ENCODE assay signal across 8 cellular contexts in genomic region chr7:27151341-27151944, GRCh38. TPM values are rescaled to one million over a fixed set of nuclear protein-coding genes. Genes with fewer than 3 reads are reported as not detected.
DNase-seq lines count a peak whose midpoint lies in the region; ATAC-seq and TF ChIP-seq lines count a peak whose summit lies in the region.

No MANE protein-coding gene starts in this region.

- no peak overlapping the region for H4K8ac ChIP-seq in neuronal stem cell (ENCODE audit: low read depth, low read length)

- POLR2A ChIA-PET in CD4-positive, alpha-beta T cell (lab: Charles Lee) = interaction anchor here (1.5 kb wide), 1 partner anchor 10 kb away, joined by 5 read pairs; no protein-coding TSS in a partner anchor

- no peaks in the 10 kb centered on the region for H3K36me3 ChIP-seq in neuronal stem cell (replicated peaks in 1 of 2; ENCODE audit: control insufficient read depth in 2 of 2, insufficient read depth in 2 of 2, low read length in 2 of 2)

- WGBS in neuronal stem cell (ENCODE audit: extremely low coverage in 2 of 2, insufficient read length in 2 of 2, insufficient replicate concordance in 1 of 2), 2 donors = 100% methylated on average over 1 of the region's 27 CpGs; no CpG with 5 or more reads in 1 of the 2 donors

- H3K27ac Mint-ChIP-seq in CD4-positive, alpha-beta T cell = peak overlapping the region; percentile 24

- H3K36me3 Mint-ChIP-seq in CD4-positive, alpha-beta T cell (ENCODE audit: low read depth) = no peaks in the 10 kb centered on the region

- peak overlapping the region; percentile 44 for H3K18ac ChIP-seq in neuronal stem cell (ENCODE audit: low read length)

- no peak overlapping the region for H2AK5ac ChIP-seq in neuronal stem cell (ENCODE audit: low read depth, low read length)

- peak overlapping the region; percentile 37 for H3K23ac ChIP-seq in neuronal stem cell (ENCODE audit: low read depth, low read length, poor library complexity)

- DNase-seq in CD4-positive, alpha-beta T cell = no peak
- DNase-seq in M059J (ENCODE audit: low read depth) = peak; percentile 18
- peak; percentile 23 for DNase-seq in ecto neural progenitor cell (ENCODE audit: low spot score)
- no peak for DNase-seq in neuronal stem cell (ENCODE audit: low spot score)
- DNase-seq in SKM-1 (lab: John Stamatoyannopoulos, UW; ENCODE audit: unreplicated experiment) = no peak
- no peak for DNase-seq in stimulated activated CD4-positive, alpha-beta T cell treated with anti-CD3 and anti-CD28 coated beads, Interleukin-15, amount 100 ng/mL, for 24 hours

- H3K4ac ChIP-seq in neuronal stem cell (ENCODE audit: low read length) = no peak overlapping the region

- H2BK5ac ChIP-seq in neuronal stem cell (ENCODE audit: low read length) = no peak overlapping the region

- intact Hi-C loops in CD4-positive, alpha-beta T cell (cut with DNase I, micrococcal nuclease) = loop anchor here (2.0 to 5.0 kb wide), 3 partner anchors 17 to 46 kb away; partner anchors contain the start of gene HOXA11 (in 1 of the 2)

- no peaks in the 10 kb centered on the region for H3K4me1 ChIP-seq in neuronal stem cell (ENCODE audit: control insufficient read depth in 2 of 2, insufficient read depth in 1 of 2, low read depth in 1 of 2, low read length in 2 of 2)

- H4K91ac ChIP-seq in neuronal stem cell (ENCODE audit: low read depth, low read length, poor library complexity) = no peak overlapping the region

- peaks cover 98% of the 10 kb centered on the region for H3K27me3 Mint-ChIP-seq in CD4-positive, alpha-beta T cell

- no peaks in the 10 kb centered on the region for H3K9me3 Mint-ChIP-seq in CD4-positive, alpha-beta T cell

- H3K14ac ChIP-seq in neuronal stem cell (ENCODE audit: low read length) = no peak overlapping the region

- TF ChIP-seq CTCF in CD4-positive, alpha-beta T cell (IDR thresholded peaks at IDR 0.05) = no peak

- peaks cover 98% of the 10 kb centered on the region for H3K27me3 ChIP-seq in CD4-positive, alpha-beta T cell (ENCODE audit: control insufficient read depth, insufficient read depth, low read length)
- peaks cover 82 to 99% (median 99%) of the 10 kb centered on the region in 3 experiments for H3K27me3 ChIP-seq in neuronal stem cell (ENCODE audit: control insufficient read depth in 3 of 3, insufficient read depth in 3 of 3, low read depth in 1 of 3, low read length in 3 of 3)

- H2AFZ ChIP-seq in neuronal stem cell (ENCODE audit: low read length) = peak overlapping the region; percentile 86

- peak overlapping the region; percentile 34 to 36 for H3K4me3 ChIP-seq in neuronal stem cell (ENCODE audit: low read length in 2 of 2)

- peak overlapping the region; percentile 17 for H3K9ac ChIP-seq in neuronal stem cell (ENCODE audit: low read depth, low read length, poor library complexity)

- peak; percentile 23 for ATAC-seq in CD4-positive, alpha-beta T cell (ENCODE audit: poor library complexity)
- no peak for ATAC-seq in GM21723 (IDR thresholded peaks at IDR 0.05; ENCODE audit: unreplicated experiment)
- no peak for ATAC-seq in HG02798 (IDR thresholded peaks at IDR 0.05; ENCODE audit: poor library complexity, unreplicated experiment)

- H3K9me3 ChIP-seq in CD4-positive, alpha-beta T cell (ENCODE audit: control insufficient read depth, low read length) = no peaks in the 10 kb centered on the region
- peaks cover 3 to 42% of the 10 kb centered on the region in 2 donors for H3K9me3 ChIP-seq in neuronal stem cell (replicated peaks in 1 of 2; ENCODE audit: control insufficient read depth in 2 of 2, insufficient read depth in 1 of 2, low read depth in 1 of 2, low read length in 2 of 2)

- no peak overlapping the region for H3K27ac ChIP-seq in CD4-positive, alpha-beta T cell (ENCODE audit: low read depth, low read length)
- no peak overlapping the region for H3K27ac ChIP-seq in neuronal stem cell (replicated peaks; ENCODE audit: low read length)

- H3K4me2 ChIP-seq in neuronal stem cell (ENCODE audit: insufficient read depth, low read length, poor library complexity, severe bottlenecking) = peak overlapping the region; percentile 49

- CTCF ChIA-PET in CD4-positive, alpha-beta T cell (lab: Charles Lee) = interaction anchor here (1.0 to 4.0 kb wide), 14 partner anchors 10 to 1286 kb away, joined by 3 to 51 read pairs (median 6); partner anchors contain the start of gene HOXA9

- peak overlapping the region; percentile 79 for H3K4me3 Mint-ChIP-seq in CD4-positive, alpha-beta T cell

- no peak overlapping the region for H2BK15ac ChIP-seq in neuronal stem cell (ENCODE audit: low read length)

- no peak overlapping the region for H2BK12ac ChIP-seq in neuronal stem cell (ENCODE audit: low read length)

- no peaks in the 10 kb centered on the region for H3K79me1 ChIP-seq in neuronal stem cell (ENCODE audit: low read depth, low read length)

- H2BK120ac ChIP-seq in neuronal stem cell (ENCODE audit: low read depth, low read length) = no peak overlapping the region

- peaks cover 57% of the 10 kb centered on the region for H3K4me1 Mint-ChIP-seq in CD4-positive, alpha-beta T cell (ENCODE audit: low read depth)

RNA-seq across cellular contexts. Expression of gene HOXA3, which starts 0.9 kb away (rescaled TPM):
- total RNA-seq in CD4-positive, alpha-beta T cell = not detected
- total RNA-seq in M059J (2014; rRNA removed; shearing (Covaris generic)) = 0.86 and 8.6 TPM in 2 replicates
- polyA plus RNA-seq in neuronal stem cell (2013, experiment 1 of 2) = not detected
- polyA plus RNA-seq in neuronal stem cell (2013, experiment 2 of 2) = not detected

RNA-seq across cellular contexts. Expression of gene HOXA6, which starts 3.9 kb away (rescaled TPM):
- total RNA-seq in CD4-positive, alpha-beta T cell = not detected
- total RNA-seq in M059J (2014; rRNA removed; shearing (Covaris generic)) = 3.7 TPM in 1 of 2 replicates, not detected in the other
- polyA plus RNA-seq in neuronal stem cell (2013, experiment 1 of 2) = not detected
- polyA plus RNA-seq in neuronal stem cell (2013, experiment 2 of 2) = not detected

RNA-seq across cellular contexts. Expression of gene HOXA7, which starts 5.0 kb away (rescaled TPM):
- not detected for total RNA-seq in CD4-positive, alpha-beta T cell
- 3.7 and 4.6 TPM in 2 replicates for total RNA-seq in M059J (2014; rRNA removed; shearing (Covaris generic))
- polyA plus RNA-seq in neuronal stem cell (2013, experiment 1 of 2) = not detected
- polyA plus RNA-seq in neuronal stem cell (2013, experiment 2 of 2) = not detected

RNA-seq across cellular contexts. Expression of gene HOXA5, which starts 8.0 kb away (rescaled TPM):
- total RNA-seq in CD4-positive, alpha-beta T cell = not detected
- total RNA-seq in M059J (2014; rRNA removed; shearing (Covaris generic)) = 0.69 and 3.0 TPM in 2 replicates
- not detected for polyA plus RNA-seq in neuronal stem cell (2013, experiment 1 of 2)
- not detected for polyA plus RNA-seq in neuronal stem cell (2013, experiment 2 of 2)

RNA-seq across cellular contexts. Expression of gene HOXA9, which starts 13.9 kb away (rescaled TPM):
- total RNA-seq in CD4-positive, alpha-beta T cell = not detected
- total RNA-seq in M059J (2014; rRNA removed; shearing (Covaris generic)) = 66.1 and 66.8 TPM in 2 replicates
- polyA plus RNA-seq in neuronal stem cell (2013, experiment 1 of 2) = not detected
- not detected for polyA plus RNA-seq in neuronal stem cell (2013, experiment 2 of 2)

Comparison
In these comparisons a context has a peak if more than half of its experiments do, and no peak if none do; other contexts are left out.
1. DNase-seq: peak in M059J (single experiment) and ecto neural progenitor cell (single experiment); none in CD4-positive, alpha-beta T cell (0 of 10), neuronal stem cell (single experiment), SKM-1 (single experiment) and stimulated activated CD4-positive, alpha-beta T cell treated with anti-CD3 and anti-CD28 coated beads, Interleukin-15, amount 100 ng/mL, for 24 hours (single experiment).